14 cellular contexts compared by ENCODE assay signal in genomic region chr3:177468816-177469590, GRCh38.
DNase-seq lines count a peak whose midpoint lies in the region; ATAC-seq and TF ChIP-seq lines count a peak whose summit lies in the region.
"Had no signal": no experiment of that assay in that cellular context is flagged by ENCODE, and none has a peak within 500 bp of the region (broad histone marks: within the 10 kb centered on the region; RNA-seq: fewer than 3 reads in every experiment).

No MANE protein-coding gene starts in this region.

- H3K4me1 ChIP-seq in osteoblast (ENCODE audit: insufficient read depth, low read length): peaks cover 35% of the 10 kb centered on the region

- H3K27me3 ChIP-seq in osteoblast (ENCODE audit: insufficient read depth, low read length): no peaks in the 10 kb centered on the region
- H3K27me3 ChIP-seq: vagina had no signal

- TF ChIP-seq CTCF in choroid plexus epithelial cell (conservative IDR thresholded peaks at IDR 0.05; ENCODE audit: low read depth, low read length) (no peak), osteoblast (IDR thresholded peaks at IDR 0.05; ENCODE audit: extremely low read depth, low read depth, low read length) (no peak)

- no peaks in the 10 kb centered on the region for H3K9me3 ChIP-seq in osteoblast (ENCODE audit: low read depth, low read length)
- H3K9me3 ChIP-seq: vagina had no signal

- ATAC-seq in HG03460 (IDR thresholded peaks at IDR 0.05; ENCODE audit: unreplicated experiment): no peak

- H3K79me2 ChIP-seq in osteoblast (ENCODE audit: insufficient read depth, low read length): no peaks in the 10 kb centered on the region

- H3K36me3 ChIP-seq in osteoblast (ENCODE audit: insufficient read depth, low read length): no peaks in the 10 kb centered on the region
- H3K36me3 ChIP-seq: vagina had no signal

- H4K20me1 ChIP-seq in osteoblast (ENCODE audit: insufficient read depth, low read length): no peaks in the 10 kb centered on the region

- peak overlapping the region; percentile 73 for H3K27ac ChIP-seq in osteoblast (ENCODE audit: low read depth, low read length)

- DNase-seq in AG08395 (ENCODE audit: low spot score): peak; percentile 36
- DNase-seq in M059J (ENCODE audit: low read depth): peak; percentile 75
- peak; percentile 68 for DNase-seq in choroid plexus epithelial cell (ENCODE audit: low read depth)
- DNase-seq in osteoblast (ENCODE audit: insufficient read length, low spot score, missing footprints): peak; percentile 74
- DNase-seq in NCI-H526 treated with DMSO at 0.1 percent for 48 hours (lab: John Stamatoyannopoulos, UW): no peak
- no peak for DNase-seq in activated CD4-positive, alpha-beta T cell treated with anti-CD3 and anti-CD28 coated beads for 48 hours
- no peak for DNase-seq in RKO (ENCODE audit: low spot score)
- DNase-seq: activated CD4-positive, alpha-beta T cell treated with anti-CD3 and anti-CD28 coated beads, Interleukin-2, amount 50 U/mL, for 1 hour; activated T-cell treated with anti-CD3 and anti-CD28 coated beads for 4 hours; Calu3; GF-D8; NCI-H1048 had no signal

- H2AFZ ChIP-seq in osteoblast (ENCODE audit: low read length): no peak overlapping the region

- no peak overlapping the region for H3K4me3 ChIP-seq in choroid plexus epithelial cell (ENCODE audit: low read depth, low read length)
- no peak overlapping the region for H3K4me3 ChIP-seq in osteoblast (ENCODE audit: insufficient read depth, low read length)
- H3K4me3 ChIP-seq: vagina had no signal

- peak overlapping the region; percentile 25 for H3K4me2 ChIP-seq in osteoblast (ENCODE audit: insufficient read depth, low read length)

Comparison
In these comparisons a context has a peak if more than half of its experiments do, and no peak if none do; other contexts are left out.
1. DNase-seq: peak in AG08395 (single experiment), M059J (single experiment), choroid plexus epithelial cell (single experiment) and osteoblast (single experiment); none in NCI-H526 treated with DMSO at 0.1 percent for 48 hours (single experiment), activated CD4-positive, alpha-beta T cell treated with anti-CD3 and anti-CD28 coated beads for 48 hours (single experiment) and RKO (single experiment).